In the genomic region with DNA sequence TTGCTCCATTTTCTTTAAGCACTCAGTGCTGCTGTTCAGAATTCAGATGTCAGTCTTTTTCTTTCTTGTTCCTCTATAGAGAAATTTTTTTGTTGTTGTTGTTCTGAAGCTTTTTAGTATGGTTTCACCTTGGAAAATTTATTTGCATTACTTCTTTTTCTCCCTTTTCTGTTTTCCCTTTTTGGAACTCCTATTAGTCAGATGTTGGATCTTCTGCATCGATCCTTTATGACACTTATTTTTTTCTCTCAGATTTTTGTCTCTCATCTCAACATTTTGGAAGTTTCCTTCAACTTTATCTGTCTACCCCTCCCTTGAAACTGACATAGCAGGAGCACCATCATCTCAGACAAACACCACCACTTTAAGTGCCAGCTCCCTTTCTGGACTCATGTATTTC, we compare ENCODE assay signal across 1 cellular context.
A peak's percentile ranks its signal among the peaks of the same experiment; 100 is the strongest.
TF ChIP-seq lines count a peak whose summit lies in the region.

No MANE protein-coding gene starts in this region.

TF ChIP-seq in K562, 482 proteins besides CTCF, POLR2A, EP300 and RAD21 (continued from another document):
- TF ChIP-seq, protein P1, sequence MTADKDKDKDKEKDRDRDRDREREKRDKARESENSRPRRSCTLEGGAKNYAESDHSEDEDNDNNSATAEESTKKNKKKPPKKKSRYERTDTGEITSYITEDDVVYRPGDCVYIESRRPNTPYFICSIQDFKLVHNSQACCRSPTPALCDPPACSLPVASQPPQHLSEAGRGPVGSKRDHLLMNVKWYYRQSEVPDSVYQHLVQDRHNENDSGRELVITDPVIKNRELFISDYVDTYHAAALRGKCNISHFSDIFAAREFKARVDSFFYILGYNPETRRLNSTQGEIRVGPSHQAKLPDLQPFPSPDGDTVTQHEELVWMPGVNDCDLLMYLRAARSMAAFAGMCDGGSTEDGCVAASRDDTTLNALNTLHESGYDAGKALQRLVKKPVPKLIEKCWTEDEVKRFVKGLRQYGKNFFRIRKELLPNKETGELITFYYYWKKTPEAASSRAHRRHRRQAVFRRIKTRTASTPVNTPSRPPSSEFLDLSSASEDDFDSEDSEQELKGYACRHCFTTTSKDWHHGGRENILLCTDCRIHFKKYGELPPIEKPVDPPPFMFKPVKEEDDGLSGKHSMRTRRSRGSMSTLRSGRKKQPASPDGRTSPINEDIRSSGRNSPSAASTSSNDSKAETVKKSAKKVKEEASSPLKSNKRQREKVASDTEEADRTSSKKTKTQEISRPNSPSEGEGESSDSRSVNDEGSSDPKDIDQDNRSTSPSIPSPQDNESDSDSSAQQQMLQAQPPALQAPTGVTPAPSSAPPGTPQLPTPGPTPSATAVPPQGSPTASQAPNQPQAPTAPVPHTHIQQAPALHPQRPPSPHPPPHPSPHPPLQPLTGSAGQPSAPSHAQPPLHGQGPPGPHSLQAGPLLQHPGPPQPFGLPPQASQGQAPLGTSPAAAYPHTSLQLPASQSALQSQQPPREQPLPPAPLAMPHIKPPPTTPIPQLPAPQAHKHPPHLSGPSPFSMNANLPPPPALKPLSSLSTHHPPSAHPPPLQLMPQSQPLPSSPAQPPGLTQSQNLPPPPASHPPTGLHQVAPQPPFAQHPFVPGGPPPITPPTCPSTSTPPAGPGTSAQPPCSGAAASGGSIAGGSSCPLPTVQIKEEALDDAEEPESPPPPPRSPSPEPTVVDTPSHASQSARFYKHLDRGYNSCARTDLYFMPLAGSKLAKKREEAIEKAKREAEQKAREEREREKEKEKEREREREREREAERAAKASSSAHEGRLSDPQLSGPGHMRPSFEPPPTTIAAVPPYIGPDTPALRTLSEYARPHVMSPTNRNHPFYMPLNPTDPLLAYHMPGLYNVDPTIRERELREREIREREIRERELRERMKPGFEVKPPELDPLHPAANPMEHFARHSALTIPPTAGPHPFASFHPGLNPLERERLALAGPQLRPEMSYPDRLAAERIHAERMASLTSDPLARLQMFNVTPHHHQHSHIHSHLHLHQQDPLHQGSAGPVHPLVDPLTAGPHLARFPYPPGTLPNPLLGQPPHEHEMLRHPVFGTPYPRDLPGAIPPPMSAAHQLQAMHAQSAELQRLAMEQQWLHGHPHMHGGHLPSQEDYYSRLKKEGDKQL (CRISPR knock-in tag; IDR thresholded peaks at IDR 0.05; ENCODE audit: borderline replicate concordance) = no peak
- 0 out of 3 replicates have a peak, but pooled peaks of 1 of the 2 experiments have one; percentile 27 for TF ChIP-seq CBX3 (IDR thresholded peaks at IDR 0.05; ENCODE audit: borderline replicate concordance in 1 of 2, low read length in 2 of 2)
- no peak for TF ChIP-seq E4F1 (CRISPR knock-in tag; IDR thresholded peaks at IDR 0.05; ENCODE audit: borderline replicate concordance)
- TF ChIP-seq SREBF1 (IDR thresholded peaks at IDR 0.05; ENCODE audit: borderline replicate concordance, low read depth, low read length) = no peak
